In the genomic region with DNA sequence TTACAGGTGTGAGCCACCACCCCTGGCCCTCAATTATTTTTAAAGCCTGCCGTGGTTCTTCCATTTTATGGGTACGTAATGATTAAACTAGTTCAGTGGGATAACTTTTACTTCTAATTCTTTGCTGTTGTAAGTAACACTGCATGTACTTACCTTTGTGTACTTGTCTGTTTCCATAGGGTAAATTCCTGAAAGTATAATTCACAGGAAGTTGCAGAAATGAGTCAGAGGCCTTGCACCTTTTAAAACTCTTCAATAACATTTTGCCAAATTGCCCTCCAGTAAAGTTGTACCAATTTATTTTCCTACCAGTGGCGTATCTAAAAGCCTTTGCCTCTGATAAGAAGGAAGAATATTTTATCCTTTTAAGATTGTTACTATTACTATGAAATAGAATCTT, we compare ENCODE assay signal across 13 cellular contexts.
DNase-seq lines count a peak whose midpoint lies in the region; ATAC-seq, FAIRE-seq and TF ChIP-seq lines count a peak whose summit lies in the region.
"Had no signal": no experiment of that assay in that cellular context is flagged by ENCODE, and none has a peak within 500 bp of the region (broad histone marks: within the 10 kb centered on the region; RNA-seq: fewer than 3 reads in every experiment).

No MANE protein-coding gene starts in this region.

- TF ChIP-seq RAD21 in A549 (conservative IDR thresholded peaks at IDR 0.05 in 1 of 2, IDR thresholded peaks at IDR 0.05 in 1 of 2), result no peak

- peak overlapping the region; percentile 89 for H3K27ac Mint-ChIP-seq in activated T-helper 17 cell treated with anti-CD3 and anti-CD28 coated beads, Interleukin-2, amount 50 U/mL, for 72 hours

- FAIRE-seq in A549 (lab: Jason Lieb, UNC), result no peak
- FAIRE-seq: K562 had no signal

- 84% methylated on average over 3 of the region's 3 CpGs for WGBS in A549 (ENCODE audit: missing lambda C conversion rate)

- H3K36me3 Mint-ChIP-seq in activated T-helper 17 cell treated with anti-CD3 and anti-CD28 coated beads, Interleukin-2, amount 50 U/mL, for 72 hours (ENCODE audit: low read depth), result peaks cover 93% of the 10 kb centered on the region

- no peak overlapping the region for H3K4me3 ChIP-seq in A549
- no peak overlapping the region for H3K4me3 ChIP-seq in fibroblast of the aortic adventitia (ENCODE audit: low read depth, low read length)
- H3K4me3 ChIP-seq: BLaER1 treated with 17β-estradiol and CSF1 and Interleukin-3, amounts not matched to agents 10 nM and 100 nM; K562; upper lobe of left lung had no signal

- peak overlapping the region; percentile 65 for H3K4me3 Mint-ChIP-seq in activated T-helper 17 cell treated with anti-CD3 and anti-CD28 coated beads, Interleukin-2, amount 50 U/mL, for 72 hours
- H3K4me3 Mint-ChIP-seq: effector memory CD8-positive, alpha-beta T cell had no signal

- TF ChIP-seq EP300 in A549 (IDR thresholded peaks at IDR 0.05), result no peak

- no peak for TF ChIP-seq CTCF in A549 (IDR thresholded peaks at IDR 0.05)
- no peak for TF ChIP-seq CTCF in fibroblast of the aortic adventitia (IDR thresholded peaks at IDR 0.05; ENCODE audit: insufficient read depth, low read length)

- H3K27me3 Mint-ChIP-seq in activated T-helper 17 cell treated with anti-CD3 and anti-CD28 coated beads, Interleukin-2, amount 50 U/mL, for 72 hours, result no peaks in the 10 kb centered on the region
- H3K27me3 Mint-ChIP-seq: effector memory CD8-positive, alpha-beta T cell had no signal

- no peak for ATAC-seq in A549
- ATAC-seq in activated T-helper 17 cell treated with anti-CD3 and anti-CD28 coated beads, Interleukin-2, amount 50 U/mL, for 72 hours (replicated peaks), result no peak
- ATAC-seq in HG03457 (IDR thresholded peaks at IDR 0.05; ENCODE audit: unreplicated experiment), result no peak
- ATAC-seq in HG03571 (IDR thresholded peaks at IDR 0.05; ENCODE audit: unreplicated experiment), result no peak
- no peak for ATAC-seq in left lobe of liver
- ATAC-seq: effector memory CD8-positive, alpha-beta T cell; K562 had no signal

- no peak for TF ChIP-seq POLR2A in A549 (IDR thresholded peaks at IDR 0.05; ENCODE audit: low read length)

- peak overlapping the region; percentile 35; the same call in 2 of the 3 replicates for H3K4me2 ChIP-seq in A549

- POLR2A ChIA-PET in A549 (lab: Yijun Ruan, JAX), result no interaction called here

- H3K27ac ChIP-seq in A549, result 0 out of 6 replicates have a peak overlapping the region, but pooled peaks of 1 of the 2 experiments have one; percentile 12
- H3K27ac ChIP-seq: BLaER1 treated with 17β-estradiol and CSF1 and Interleukin-3, amounts not matched to agents 10 nM and 100 nM; upper lobe of left lung; VCaP had no signal

- no peaks in the 10 kb centered on the region for H3K9me3 Mint-ChIP-seq in activated T-helper 17 cell treated with anti-CD3 and anti-CD28 coated beads, Interleukin-2, amount 50 U/mL, for 72 hours
- H3K9me3 Mint-ChIP-seq: effector memory CD8-positive, alpha-beta T cell had no signal

- H3K9me3 ChIP-seq in A549, result no peaks in the 10 kb centered on the region
- H3K9me3 ChIP-seq: upper lobe of left lung had no signal

- CTCF ChIA-PET in A549 (lab: Yijun Ruan, JAX), result interaction anchor here (1.2 to 1.4 kb wide), 2 partner anchors 20 to 21 kb away, joined by 4 to 5 read pairs; no protein-coding TSS in a partner anchor

- DNase-seq in A549 (ENCODE audit: low read depth in 1 of 2, low spot score in 1 of 2) (no peak), HCEC 1CT (peak; percentile 47), fibroblast of the aortic adventitia (ENCODE audit: low read depth) (peak; percentile 33), DMS153 (lab: John Stamatoyannopoulos, UW) (no peak), left lobe of liver (ENCODE audit: low spot score) (no peak)
- DNase-seq: effector memory CD8-positive, alpha-beta T cell; upper lobe of left lung had no signal

- H3K4me1 Mint-ChIP-seq in activated T-helper 17 cell treated with anti-CD3 and anti-CD28 coated beads, Interleukin-2, amount 50 U/mL, for 72 hours, result peaks cover 60% of the 10 kb centered on the region

- peaks cover 23% of the 10 kb centered on the region for H3K4me1 ChIP-seq in A549

TF ChIP-seq in A549, 52 proteins besides CTCF, POLR2A, EP300 and RAD21:
- TF ChIP-seq MAX (IDR thresholded peaks at IDR 0.05), result no peak
- no peak for TF ChIP-seq HOXA7 (CRISPR knock-in tag; IDR thresholded peaks at IDR 0.05)

Comparison
In these comparisons a context has a peak if more than half of its experiments do, and no peak if none do; other contexts are left out.
1. DNase-seq: peak in HCEC 1CT (single experiment) and fibroblast of the aortic adventitia (single experiment); none in A549 (0 of 2), DMS153 (single experiment) and left lobe of liver (single experiment).